In the genomic region with DNA sequence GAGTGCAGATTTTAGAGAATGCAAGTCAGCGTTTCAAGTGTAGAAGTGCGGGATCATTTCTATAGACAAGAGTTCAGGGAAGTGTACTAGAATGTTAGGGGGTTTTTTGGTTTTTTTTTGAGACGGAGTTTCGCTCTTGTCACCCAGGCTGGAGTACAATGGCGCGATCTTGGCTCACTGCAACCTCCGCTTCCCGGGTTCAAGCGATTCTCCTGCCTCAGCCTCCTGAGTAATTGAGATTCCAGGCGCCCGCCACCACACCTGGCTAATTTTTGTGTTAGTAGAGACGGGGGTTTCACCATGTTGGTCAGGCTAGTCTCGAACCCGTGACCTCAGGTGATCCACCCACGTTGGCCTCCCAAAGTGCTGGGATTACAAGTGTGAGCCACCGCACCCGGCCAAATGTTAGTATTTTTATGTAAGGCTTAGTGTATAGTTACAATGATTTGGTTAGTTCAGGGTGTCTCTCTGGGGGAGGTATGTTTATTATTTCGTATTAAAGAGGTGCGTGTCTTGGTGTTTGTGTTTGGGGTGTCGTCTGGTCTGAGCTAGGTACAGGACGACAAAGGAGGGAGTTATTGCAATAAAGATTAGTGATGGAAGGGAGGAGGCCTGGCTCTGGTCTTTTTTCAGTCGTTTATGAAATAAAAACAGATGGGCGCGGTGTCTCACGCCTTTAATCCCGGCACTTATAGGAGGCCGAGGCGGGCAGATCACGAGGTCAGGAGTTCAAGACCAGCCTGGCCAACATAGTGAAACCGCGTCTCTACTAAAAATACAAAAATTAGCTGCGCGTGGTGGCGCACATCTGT, we compare ENCODE assay signal across 8 cellular contexts. TPM values are rescaled to one million over a fixed set of nuclear protein-coding genes. Genes with fewer than 3 reads are reported as not detected.
DNase-seq lines count a peak whose midpoint lies in the region; ATAC-seq, FAIRE-seq and TF ChIP-seq lines count a peak whose summit lies in the region.
"Not testable (repeated sequence)": the region's sequence is repeated elsewhere in the genome, so short reads cannot be mapped to it uniquely, and the experiment has no call there.

No MANE protein-coding gene starts in this region.

- H3K27me3 Mint-ChIP-seq in activated naive CD4-positive, alpha-beta T cell treated with anti-CD3 and anti-CD28 coated beads for 36 hours (ENCODE audit: low read depth), result not testable (repeated sequence)

- TF ChIP-seq EP300 in upper lobe of left lung (IDR thresholded peaks at IDR 0.05), result peak in 1 of 4 donors; percentile 12

- H3K27ac ChIP-seq in Panc1 (ENCODE audit: low read length) (peak overlapping the region; percentile 72), prostate gland (peak overlapping the region; percentile 90 to 98), upper lobe of left lung (peak overlapping the region; percentile 90 to 98 (median 96))

- not testable (repeated sequence) for TF ChIP-seq CTCF in GM12864 (IDR thresholded peaks at IDR 0.05; ENCODE audit: low read depth, low read length, missing control alignments); Panc1 (IDR thresholded peaks at IDR 0.05); prostate gland (IDR thresholded peaks at IDR 0.05); upper lobe of left lung (IDR thresholded peaks at IDR 0.05)

- H3K4me3 ChIP-seq in GM12864 (ENCODE audit: low read depth, low read length) (peak overlapping the region; percentile 70), Panc1 (ENCODE audit: low read depth in 2 of 2, low read length in 2 of 2) (peak overlapping the region; percentile 80 to 88), prostate gland (peak overlapping the region; percentile 86 to 93), upper lobe of left lung (peak overlapping the region; percentile 40 to 73 (median 66))

- in situ Hi-C loops in Panc1 (cut with HindIII; ENCODE audit: low pct_unique_long_range_greater_than_20kb, low sequenced_read_pairs), result not testable (repeated sequence)

- H3K4me3 Mint-ChIP-seq in activated naive CD4-positive, alpha-beta T cell treated with anti-CD3 and anti-CD28 coated beads for 36 hours, result peak overlapping the region; percentile 85

- not testable (repeated sequence) for TF ChIP-seq POLR2A in prostate gland (IDR thresholded peaks at IDR 0.05); upper lobe of left lung (IDR thresholded peaks at IDR 0.05)

- not testable (repeated sequence) for H3K27me3 ChIP-seq in Panc1 (ENCODE audit: control insufficient read depth, insufficient read depth, low read length); prostate gland (replicated peaks; ENCODE audit: insufficient read depth); upper lobe of left lung

- H3K4me1 ChIP-seq in Panc1 (ENCODE audit: control insufficient read depth, insufficient read depth, low read length); prostate gland (replicated peaks): not testable (repeated sequence)
- peaks cover 16 to 31% (median 17%) of the 10 kb centered on the region in 4 donors for H3K4me1 ChIP-seq in upper lobe of left lung

- not testable (repeated sequence) for H3K9me3 ChIP-seq in Panc1 (ENCODE audit: control insufficient read depth, insufficient read depth, low read depth, low read length); prostate gland; upper lobe of left lung

- peak overlapping the region; percentile 92 for H3K27ac Mint-ChIP-seq in activated naive CD4-positive, alpha-beta T cell treated with anti-CD3 and anti-CD28 coated beads for 36 hours

- intact Hi-C loops in Panc1 (cut with micrococcal nuclease; ENCODE audit: unreplicated experiment), result not testable (repeated sequence)
- intact Hi-C loops in activated naive CD4-positive, alpha-beta T cell treated with anti-CD3 and anti-CD28 coated beads for 36 hours (cut with micrococcal nuclease), result loop anchor here (1.0 to 2.0 kb wide), 7 partner anchors 10 to 752 kb away; a partner anchor contains a TSS
- intact Hi-C loops in prostate gland (cut with DNase I), result loop anchor here (10.0 kb wide), 2 partner anchors 299 to 749 kb away; a partner anchor contains a TSS

- TSS peak; percentile 99 for BruUV-seq in Panc1 (replicated peaks; lab: Mats Ljungman, UMichigan)

- not testable (repeated sequence) for DNase-seq in GM12864 (ENCODE audit: low read depth); Panc1 (ENCODE audit: low read depth, low spot score); upper lobe of left lung
- DNase-seq in activated naive CD4-positive, alpha-beta T cell treated with anti-CD3 and anti-CD28 coated beads for 36 hours, result peak; percentile 53
- DNase-seq in left kidney (ENCODE audit: low read depth, low spot score) (peak; percentile 15), prostate gland (ENCODE audit: low spot score) (peak; percentile 5)

- peaks cover 18% of the 10 kb centered on the region for H3K4me1 Mint-ChIP-seq in activated naive CD4-positive, alpha-beta T cell treated with anti-CD3 and anti-CD28 coated beads for 36 hours (ENCODE audit: low read depth)

- not testable (repeated sequence) for H3K9me3 Mint-ChIP-seq in activated naive CD4-positive, alpha-beta T cell treated with anti-CD3 and anti-CD28 coated beads for 36 hours

- POLR2A ChIA-PET in Panc1 (lab: Charles Lee), result not testable (repeated sequence)

- not testable (repeated sequence) for H3K36me3 Mint-ChIP-seq in activated naive CD4-positive, alpha-beta T cell treated with anti-CD3 and anti-CD28 coated beads for 36 hours (ENCODE audit: low read depth)

- CTCF ChIA-PET in Panc1 (lab: Charles Lee), result not testable (repeated sequence)
- CTCF ChIA-PET in activated naive CD4-positive, alpha-beta T cell treated with anti-CD3 and anti-CD28 coated beads for 36 hours (lab: Charles Lee), result interaction anchor here (0.8 to 1.0 kb wide), 2 partner anchors 10 to 53 kb away, joined by 3 to 6 read pairs; no protein-coding TSS in a partner anchor

- 34% methylated on average over 34 of the region's 34 CpGs for WGBS in prostate gland
- WGBS in upper lobe of left lung, 2 donors, result 42% methylated on average over 34 of the region's 34 CpGs

- FAIRE-seq in endometrium (lab: Jason Lieb, UNC), result peak; percentile 12

- not testable (repeated sequence) for H3K36me3 ChIP-seq in Panc1 (ENCODE audit: control insufficient read depth, insufficient read depth, low read length); prostate gland; upper lobe of left lung

- peak; percentile 14 for ATAC-seq in HG02943 (IDR thresholded peaks at IDR 0.05; ENCODE audit: low read depth, unreplicated experiment)
- ATAC-seq in Panc1; upper lobe of left lung (ENCODE audit: low FRiP score in 2 of 2): not testable (repeated sequence)

RNA-seq across cellular contexts. Expression of a gene that starts 0.8 kb away (rescaled TPM):
- 137 TPM for total RNA-seq in Panc1 (2021; ENCODE audit: unreplicated experiment)
- 112 TPM for polyA plus RNA-seq in Panc1 (2012; ENCODE audit: insufficient read length)
- 10 to 100 TPM; 52.7 to 55.0 TPM for total RNA-seq in activated naive CD4-positive, alpha-beta T cell treated with anti-CD3 and anti-CD28 coated beads for 36 hours
- total RNA-seq in prostate gland, result 100 to 1,000 TPM; 125 to 192 TPM
- total RNA-seq in upper lobe of left lung, result 10 to 100 TPM; 22.0 to 86.9 (median 72.8) TPM

RNA-seq across cellular contexts. Expression of a gene that starts 11.1 kb away (rescaled TPM):
- total RNA-seq in Panc1 (2021; ENCODE audit: unreplicated experiment) (72.0 TPM), prostate gland (100 to 1,000 TPM in 1 of 2 donors, 10 to 100 TPM in 1; 77.1 to 107 TPM), upper lobe of left lung (100 to 1,000 TPM in 2 of 6 donors, 10 to 100 TPM in 4; 63.9 to 167 (median 87.4) TPM)
- 60.3 TPM for polyA plus RNA-seq in Panc1 (2012; ENCODE audit: insufficient read length)
- 10 to 100 TPM; 43.4 to 43.9 TPM for total RNA-seq in activated naive CD4-positive, alpha-beta T cell treated with anti-CD3 and anti-CD28 coated beads for 36 hours
